9 cellular contexts compared by ENCODE assay signal in genomic region chr19:52961981-52962380, GRCh38. TPM values are rescaled to one million over a fixed set of nuclear protein-coding genes. Genes with fewer than 3 reads are reported as not detected.
A peak's percentile ranks its signal among the peaks of the same experiment; 100 is the strongest.
DNase-seq lines count a peak whose midpoint lies in the region; ATAC-seq and TF ChIP-seq lines count a peak whose summit lies in the region.
"Had no signal": no experiment of that assay in that cellular context is flagged by ENCODE, and none has a peak within 500 bp of the region (broad histone marks: within the 10 kb centered on the region; RNA-seq: fewer than 3 reads in every experiment).

No MANE protein-coding gene starts in this region.

- no peak for ATAC-seq in HG02981 (IDR thresholded peaks at IDR 0.05; ENCODE audit: unreplicated experiment)

- H3K4me1 ChIP-seq in fibroblast of lung (ENCODE audit: control insufficient read depth, extremely low read depth, insufficient read depth, low read length) (no peaks in the 10 kb centered on the region), prostate gland (replicated peaks) (no peaks in the 10 kb centered on the region)

- peak overlapping the region; percentile 87 for H3K4me2 ChIP-seq in fibroblast of lung (ENCODE audit: extremely low read depth, insufficient read depth, low read length)

- POLR2A ChIA-PET in RWPE1 (lab: Yijun Ruan, JAX; ENCODE audit: low non-redundant PET) = no interaction called here

- H3K36me3 ChIP-seq in fibroblast of lung (ENCODE audit: control insufficient read depth, insufficient read depth, low read length) (no peaks in the 10 kb centered on the region), prostate gland (peaks cover 0 to 2% of the 10 kb centered on the region in 2 donors)

- no peaks in the 10 kb centered on the region for H4K20me1 ChIP-seq in fibroblast of lung (ENCODE audit: control insufficient read depth, extremely low read depth, insufficient read depth, low read length)

- H3K9ac ChIP-seq in fibroblast of lung (ENCODE audit: insufficient read depth, low read length) = peak overlapping the region; percentile 63

- TF ChIP-seq CTCF in GM12864 (IDR thresholded peaks at IDR 0.05; ENCODE audit: low read depth, low read length, missing control alignments) (no peak), RWPE1 (conservative IDR thresholded peaks at IDR 0.05; ENCODE audit: low read depth) (no peak), fibroblast of lung (conservative IDR thresholded peaks at IDR 0.05 in 1 of 2, IDR thresholded peaks at IDR 0.05 in 1 of 2; ENCODE audit: low read depth in 1 of 2, low read length in 2 of 2) (no peak), prostate gland (IDR thresholded peaks at IDR 0.05) (no peak)

- no peaks in the 10 kb centered on the region for H3K9me3 ChIP-seq in fibroblast of lung (ENCODE audit: control insufficient read depth, insufficient read depth, low read depth, low read length)
- H3K9me3 ChIP-seq in prostate gland = no peaks in the 10 kb centered on the region

- no peaks in the 10 kb centered on the region for H3K79me2 ChIP-seq in fibroblast of lung (ENCODE audit: control insufficient read depth, insufficient read depth, low read length)

- no peak for TF ChIP-seq POLR2A in prostate gland (IDR thresholded peaks at IDR 0.05)

- WGBS in prostate gland = 13% methylated on average over 5 of the region's 5 CpGs

- H3K27ac ChIP-seq in RWPE1 (peak overlapping the region; percentile 85), fibroblast of lung (ENCODE audit: insufficient read depth, low read length) (peak overlapping the region; percentile 79), prostate gland (peak overlapping the region; percentile 72 to 74)

- peak overlapping the region; percentile 57 for H2AFZ ChIP-seq in fibroblast of lung (ENCODE audit: low read length)

- DNase-seq in GM12864 (ENCODE audit: low read depth) = no peak
- DNase-seq in RWPE1 (ENCODE audit: low spot score) = peak; percentile 5
- no peak for DNase-seq in fibroblast of lung (ENCODE audit: low read depth in 2 of 2)
- DNase-seq in prostate gland (ENCODE audit: low spot score) = no peak
- DNase-seq in NCI-H2081 (lab: John Stamatoyannopoulos, UW) = no peak
- no peak for DNase-seq in AG08396 (ENCODE audit: low spot score)
- no peak for DNase-seq in DMS114 treated with DMSO at 0.1 percent for 48 hours (lab: John Stamatoyannopoulos, UW; ENCODE audit: unreplicated experiment)

- intact Hi-C loops in prostate gland (cut with DNase I) = loop anchor here (2.0 to 10.0 kb wide), 2 partner anchors 39 to 233 kb away; partner anchors contain the start of genes ZNF665 and ZNF888

- peak overlapping the region; percentile 82 for H3K4me3 ChIP-seq in GM12864 (ENCODE audit: low read depth, low read length)
- peak overlapping the region; percentile 66 to 89 (median 73) for H3K4me3 ChIP-seq in fibroblast of lung (replicated peaks in 1 of 4; ENCODE audit: control extremely low read depth in 1 of 4, insufficient read depth in 1 of 4, low read depth in 3 of 4, low read length in 4 of 4)
- peak overlapping the region; percentile 46 to 59 for H3K4me3 ChIP-seq in prostate gland

- CTCF ChIA-PET in RWPE1 (lab: Yijun Ruan, JAX) = no interaction called here

- no peaks in the 10 kb centered on the region for H3K27me3 ChIP-seq in fibroblast of lung (ENCODE audit: control insufficient read depth, insufficient read depth, low read length)
- H3K27me3 ChIP-seq in prostate gland (replicated peaks; ENCODE audit: insufficient read depth) = no peaks in the 10 kb centered on the region

RNA-seq across cellular contexts. Expression of gene ZNF816, which starts 0.7 kb away (rescaled TPM):
- total RNA-seq in fibroblast of lung (10.1 and 10.3 TPM in 2 replicates), prostate gland (10 to 100 TPM; 15.8 to 31.8 TPM)
- 2.9 and 3.1 TPM in 2 replicates for polyA plus RNA-seq in fibroblast of lung
- polyA plus RNA-seq in fibroblast of lung (2012) = 2.5 and 3.6 TPM in 2 replicates
- 0.41 TPM in 1 of 2 replicates, not detected in the other for polyA minus RNA-seq in fibroblast of lung (ENCODE audit: low replicate concordance)

RNA-seq across cellular contexts. Expression of gene ZNF888, which starts 38.8 kb away (rescaled TPM):
- total RNA-seq in fibroblast of lung (2.6 and 4.3 TPM in 2 replicates), prostate gland (10 to 100 TPM; 21.4 to 34.5 TPM)
- 1.6 and 2.4 TPM in 2 replicates for polyA plus RNA-seq in fibroblast of lung
- polyA plus RNA-seq in fibroblast of lung (2012) = 1.8 and 2.4 TPM in 2 replicates
- 1.1 TPM in 1 of 2 replicates, not detected in the other for polyA minus RNA-seq in fibroblast of lung (ENCODE audit: low replicate concordance)

RNA-seq across cellular contexts. Expression of gene ERVV-1, which starts 51.7 kb away (rescaled TPM):
- total RNA-seq in fibroblast of lung (not detected in 2 replicates), prostate gland (under 1 TPM in 1 of 2 donors, not detected in 1; 0.40 TPM)
- 0.03 and 0.15 TPM in 2 replicates for polyA plus RNA-seq in fibroblast of lung
- 0.07 TPM in 1 of 2 replicates, not detected in the other for polyA plus RNA-seq in fibroblast of lung (2012)
- not detected in 2 replicates for polyA minus RNA-seq in fibroblast of lung (ENCODE audit: low replicate concordance)
- total RNA-seq: NCI-H460 had no signal
